22 cellular contexts compared by ENCODE assay signal in genomic region chrX:69066966-69067525, GRCh38.
DNase-seq lines count a peak whose midpoint lies in the region; ATAC-seq and TF ChIP-seq lines count a peak whose summit lies in the region.
"Had no signal": no experiment of that assay in that cellular context is flagged by ENCODE, and none has a peak within 500 bp of the region (broad histone marks: within the 10 kb centered on the region; RNA-seq: fewer than 3 reads in every experiment).

No MANE protein-coding gene starts in this region.

- no peak overlapping the region for H3K4me2 ChIP-seq in osteoblast (ENCODE audit: insufficient read depth, low read length)
- H3K4me2 ChIP-seq: GM23338, KMS-11 had no signal

- H3K4me3 ChIP-seq in osteoblast (ENCODE audit: insufficient read depth, low read length), result no peak overlapping the region
- H3K4me3 ChIP-seq in naive thymus-derived CD4-positive, alpha-beta T cell (ENCODE audit: low read length), result no peak overlapping the region
- H3K4me3 ChIP-seq: GM12878, GM23338 had no signal

- no peaks in the 10 kb centered on the region for H3K9me3 Mint-ChIP-seq in type B pancreatic cell
- peaks cover 0 to 2% (median 0%) of the 10 kb centered on the region in 11 donors for H3K9me3 Mint-ChIP-seq in naive thymus-derived CD4-positive, alpha-beta T cell
- H3K9me3 Mint-ChIP-seq: activated naive CD8-positive, alpha-beta T cell treated with anti-CD3 and anti-CD28 coated beads for 36 hours; GM23338 had no signal

- H3K27ac ChIP-seq in osteoblast (ENCODE audit: low read depth, low read length), result no peak overlapping the region
- no peak overlapping the region for H3K27ac ChIP-seq in naive thymus-derived CD4-positive, alpha-beta T cell (ENCODE audit: low read depth, low read length)
- H3K27ac ChIP-seq: KMS-11, RWPE1 had no signal

- no peak overlapping the region for H3K4me3 Mint-ChIP-seq in type B pancreatic cell
- no peak overlapping the region for H3K4me3 Mint-ChIP-seq in naive thymus-derived CD4-positive, alpha-beta T cell
- H3K4me3 Mint-ChIP-seq: activated CD8-positive, alpha-beta T cell treated with anti-CD3 and anti-CD28 coated beads, Interleukin-2, amount 10 ng/mL, durations not matched to agents 7 days and 5 days; activated naive CD8-positive, alpha-beta T cell treated with anti-CD3 and anti-CD28 coated beads for 36 hours; GM23338; T-helper 17 cell had no signal

- no peaks in the 10 kb centered on the region for H3K4me1 ChIP-seq in osteoblast (ENCODE audit: insufficient read depth, low read length)
- H3K4me1 ChIP-seq in naive thymus-derived CD4-positive, alpha-beta T cell (ENCODE audit: control insufficient read depth in 2 of 2, insufficient read depth in 2 of 2, low read length in 2 of 2), result no peaks in the 10 kb centered on the region

- peaks cover 8% of the 10 kb centered on the region for H3K4me1 Mint-ChIP-seq in type B pancreatic cell (ENCODE audit: unreplicated experiment)
- H3K4me1 Mint-ChIP-seq in naive thymus-derived CD4-positive, alpha-beta T cell, result peaks cover 0 to 5% (median 0%) of the 10 kb centered on the region in 7 donors
- H3K4me1 Mint-ChIP-seq: activated naive CD8-positive, alpha-beta T cell treated with anti-CD3 and anti-CD28 coated beads for 36 hours; T-helper 17 cell had no signal

- H4K20me1 ChIP-seq in osteoblast (ENCODE audit: insufficient read depth, low read length), result no peaks in the 10 kb centered on the region

- H3K27ac Mint-ChIP-seq in type B pancreatic cell, result no peak overlapping the region
- no peak overlapping the region for H3K27ac Mint-ChIP-seq in naive thymus-derived CD4-positive, alpha-beta T cell
- H3K27ac Mint-ChIP-seq: activated CD8-positive, alpha-beta T cell treated with anti-CD3 and anti-CD28 coated beads, Interleukin-2, amount 10 ng/mL, durations not matched to agents 7 days and 5 days; activated naive CD8-positive, alpha-beta T cell treated with anti-CD3 and anti-CD28 coated beads for 36 hours; GM23338 had no signal

- DNase-seq in astrocyte of the hippocampus (ENCODE audit: low read depth, low spot score) (peak; percentile 34), iris pigment epithelial cell (ENCODE audit: low read depth) (peak; percentile 27), osteoblast (ENCODE audit: insufficient read length, low spot score, missing footprints) (peak; percentile 80), type B pancreatic cell (ENCODE audit: extremely low spot score, unreplicated experiment) (peak; percentile 52), SW 1271 (lab: John Stamatoyannopoulos, UW) (no peak), NCI-H2107 (lab: John Stamatoyannopoulos, UW) (no peak)
- DNase-seq in naive thymus-derived CD4-positive, alpha-beta T cell, result no peak
- DNase-seq: activated CD4-positive, alpha-beta T cell treated with anti-CD3 and anti-CD28 coated beads for 1 hour; activated CD8-positive, alpha-beta T cell treated with anti-CD3 and anti-CD28 coated beads, Interleukin-2, amount 10 ng/mL, durations not matched to agents 7 days and 5 days; activated effector memory CD4-positive, alpha-beta T cell treated with anti-CD3 and anti-CD28 coated beads, Interleukin-2, amount 50 U/mL, for 16 hours; activated naive CD8-positive, alpha-beta T cell treated with anti-CD3 and anti-CD28 coated beads for 36 hours; cerebellar nuclear complex; NCI-H1417 treated with DMSO at 0.1 percent for 48 hours; NCI-H2081; retina; stimulated activated naive CD4-positive, alpha-beta T cell; T-helper 17 cell had no signal

- POLR2A ChIA-PET in naive thymus-derived CD4-positive, alpha-beta T cell (lab: Charles Lee), result no interaction called here

- no peaks in the 10 kb centered on the region for H3K27me3 Mint-ChIP-seq in type B pancreatic cell
- no peaks in the 10 kb centered on the region for H3K27me3 Mint-ChIP-seq in naive thymus-derived CD4-positive, alpha-beta T cell
- H3K27me3 Mint-ChIP-seq: activated naive CD8-positive, alpha-beta T cell treated with anti-CD3 and anti-CD28 coated beads for 36 hours; T-helper 17 cell had no signal

- no peaks in the 10 kb centered on the region for H3K36me3 ChIP-seq in osteoblast (ENCODE audit: insufficient read depth, low read length)
- no peaks in the 10 kb centered on the region for H3K36me3 ChIP-seq in naive thymus-derived CD4-positive, alpha-beta T cell (ENCODE audit: control insufficient read depth in 2 of 3, insufficient read depth in 3 of 3, low read length in 3 of 3)

- no peaks in the 10 kb centered on the region for H3K79me2 ChIP-seq in osteoblast (ENCODE audit: insufficient read depth, low read length)

- H3K9me3 ChIP-seq in osteoblast (ENCODE audit: low read depth, low read length), result no peaks in the 10 kb centered on the region
- H3K9me3 ChIP-seq in naive thymus-derived CD4-positive, alpha-beta T cell (ENCODE audit: control insufficient read depth in 2 of 3, low read length in 3 of 3), result no peaks in the 10 kb centered on the region

- no peaks in the 10 kb centered on the region for H3K36me3 Mint-ChIP-seq in type B pancreatic cell
- no peaks in the 10 kb centered on the region for H3K36me3 Mint-ChIP-seq in naive thymus-derived CD4-positive, alpha-beta T cell
- H3K36me3 Mint-ChIP-seq: activated naive CD8-positive, alpha-beta T cell treated with anti-CD3 and anti-CD28 coated beads for 36 hours had no signal

- intact Hi-C loops in naive thymus-derived CD4-positive, alpha-beta T cell (cut with micrococcal nuclease), result no loop called here

- no peak for ATAC-seq in GM19467 (IDR thresholded peaks at IDR 0.05; ENCODE audit: unreplicated experiment)
- ATAC-seq in naive thymus-derived CD4-positive, alpha-beta T cell, result no peak
- ATAC-seq: activated CD8-positive, alpha-beta T cell treated with anti-CD3 and anti-CD28 coated beads, Interleukin-2, amount 10 ng/mL, durations not matched to agents 7 days and 5 days; GM12878; GM23338; T-helper 17 cell had no signal

- TF ChIP-seq CTCF in osteoblast (IDR thresholded peaks at IDR 0.05; ENCODE audit: extremely low read depth, low read depth, low read length), result no peak
- no peak for TF ChIP-seq CTCF in type B pancreatic cell (conservative IDR thresholded peaks at IDR 0.05)

- H2AFZ ChIP-seq in osteoblast (ENCODE audit: low read length), result no peak overlapping the region
- H2AFZ ChIP-seq: GM23338 had no signal

- CTCF ChIA-PET in naive thymus-derived CD4-positive, alpha-beta T cell (lab: Charles Lee), result no interaction called here

- peaks cover 28% of the 10 kb centered on the region for H3K27me3 ChIP-seq in osteoblast (ENCODE audit: insufficient read depth, low read length)
- no peaks in the 10 kb centered on the region for H3K27me3 ChIP-seq in naive thymus-derived CD4-positive, alpha-beta T cell (ENCODE audit: control insufficient read depth in 2 of 2, insufficient read depth in 2 of 2, low read length in 2 of 2)

Comparison
In these comparisons a context has a peak if more than half of its experiments do, and no peak if none do; other contexts are left out.
1. DNase-seq: peak in astrocyte of the hippocampus (single experiment), iris pigment epithelial cell (single experiment), osteoblast (single experiment) and type B pancreatic cell (single experiment); none in SW 1271 (0 of 2), naive thymus-derived CD4-positive, alpha-beta T cell (0 of 9) and NCI-H2107 (single experiment).